Comparison of ENCODE assay signal across 8 cellular contexts in the genomic region with DNA sequence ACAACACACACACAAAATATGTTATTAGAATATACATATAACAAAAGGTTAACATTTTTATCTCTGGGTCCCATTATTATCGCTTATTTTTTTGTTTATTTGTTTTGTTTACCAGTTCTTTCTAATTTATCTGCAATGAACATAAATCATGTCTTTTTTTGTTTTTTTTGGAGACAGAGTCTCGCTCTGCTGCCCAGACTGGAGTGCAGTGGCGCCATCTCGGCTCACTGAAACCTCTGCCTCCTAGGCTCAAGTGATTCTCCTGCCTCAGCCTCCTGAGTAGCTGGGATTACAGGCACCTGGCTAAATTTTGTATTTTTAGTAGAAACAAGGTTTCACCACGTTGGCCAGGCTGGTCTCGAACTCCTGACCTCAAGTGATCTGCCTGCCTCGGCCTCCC. TPM values are rescaled to one million over a fixed set of nuclear protein-coding genes. Genes with fewer than 3 reads are reported as not detected.
DNase-seq lines count a peak whose midpoint lies in the region; ATAC-seq, FAIRE-seq and TF ChIP-seq lines count a peak whose summit lies in the region.
"Not testable (repeated sequence)": the region's sequence is repeated elsewhere in the genome, so short reads cannot be mapped to it uniquely, and the experiment has no call there.

No MANE protein-coding gene starts in this region.

- not testable (repeated sequence) for BruUV-seq in OCI-LY7 (replicated peaks; lab: Mats Ljungman, UMichigan)

- not testable (repeated sequence) for TF ChIP-seq EP300 in A549 (IDR thresholded peaks at IDR 0.05); esophagus muscularis mucosa (IDR thresholded peaks at IDR 0.05)

- not testable (repeated sequence) for DNase-seq in A549 (ENCODE audit: low read depth in 1 of 2, low spot score in 1 of 2); OCI-LY7 (ENCODE audit: low spot score); adrenal gland; esophagus muscularis mucosa (ENCODE audit: extremely low spot score); lower lobe of right lung; smooth muscle cell (lab: John Stamatoyannopoulos, UW; ENCODE audit: unreplicated experiment); upper lobe of right lung
- peak; percentile 25 for DNase-seq in DMS79 treated with DMSO at 0.1 percent for 48 hours (lab: John Stamatoyannopoulos, UW)

- POLR2A ChIA-PET in A549 (lab: Yijun Ruan, JAX); OCI-LY7 (lab: Charles Lee): not testable (repeated sequence)

- TF ChIP-seq POLR2A in A549 (IDR thresholded peaks at IDR 0.05; ENCODE audit: low read length); adrenal gland (IDR thresholded peaks at IDR 0.05); esophagus muscularis mucosa (IDR thresholded peaks at IDR 0.05; ENCODE audit: low read depth): not testable (repeated sequence)

- peak overlapping the region; percentile 69 to 82 for H3K27ac ChIP-seq in A549
- H3K27ac ChIP-seq in OCI-LY7 (ENCODE audit: low read depth, low read length, poor library complexity, severe bottlenecking) = peak overlapping the region; percentile 89
- H3K27ac ChIP-seq in adrenal gland = peak overlapping the region; percentile 32 to 51 (median 46)
- peak overlapping the region in 3 of 4 donors; percentile 28 to 45 (median 42) for H3K27ac ChIP-seq in esophagus muscularis mucosa (replicated peaks in 1 of 4)
- peak overlapping the region; percentile 46 for H3K27ac ChIP-seq in lower lobe of right lung
- peak overlapping the region; percentile 60 for H3K27ac ChIP-seq in smooth muscle cell (ENCODE audit: low read depth)
- H3K27ac ChIP-seq in upper lobe of right lung = peak overlapping the region; percentile 48

- peaks cover 28% of the 10 kb centered on the region for H3K4me1 ChIP-seq in A549
- H3K4me1 ChIP-seq in OCI-LY7 (ENCODE audit: insufficient read depth, low read length, poor library complexity, severe bottlenecking) = peaks cover 90% of the 10 kb centered on the region
- H3K4me1 ChIP-seq in adrenal gland (replicated peaks in 1 of 2) = peaks cover 8 to 24% of the 10 kb centered on the region in 2 donors
- H3K4me1 ChIP-seq in esophagus muscularis mucosa = peaks cover 26 to 50% (median 33%) of the 10 kb centered on the region in 4 donors
- H3K4me1 ChIP-seq in lower lobe of right lung = peaks cover 30% of the 10 kb centered on the region
- not testable (repeated sequence) for H3K4me1 ChIP-seq in smooth muscle cell (ENCODE audit: low read depth)
- H3K4me1 ChIP-seq in upper lobe of right lung = peaks cover 24% of the 10 kb centered on the region

- CTCF ChIA-PET in A549 (lab: Yijun Ruan, JAX); OCI-LY7 (lab: Charles Lee; ENCODE audit: unreplicated experiment): not testable (repeated sequence)

- not testable (repeated sequence) for FAIRE-seq in A549 (lab: Jason Lieb, UNC)

- H3K36me3 ChIP-seq in OCI-LY7 (ENCODE audit: insufficient read depth, low read length) = peaks cover 30% of the 10 kb centered on the region
- H3K36me3 ChIP-seq in adrenal gland (replicated peaks in 1 of 2); esophagus muscularis mucosa; lower lobe of right lung; smooth muscle cell (ENCODE audit: low read depth); upper lobe of right lung: not testable (repeated sequence)

- not testable (repeated sequence) for H3K4me3 ChIP-seq in A549, adrenal gland, esophagus muscularis mucosa, lower lobe of right lung, smooth muscle cell, upper lobe of right lung
- peak overlapping the region; percentile 20 for H3K4me3 ChIP-seq in OCI-LY7 (ENCODE audit: low read depth, low read length, poor library complexity, severe bottlenecking)

- H3K4me2 ChIP-seq in A549 (peak overlapping the region; percentile 76), OCI-LY7 (ENCODE audit: low read length) (peak overlapping the region; percentile 91), smooth muscle cell (peak overlapping the region; percentile 40)

- not testable (repeated sequence) for TF ChIP-seq RAD21 in A549 (conservative IDR thresholded peaks at IDR 0.05 in 1 of 2, IDR thresholded peaks at IDR 0.05 in 1 of 2)

- H3F3A ChIP-seq in smooth muscle cell (ENCODE audit: low read depth) = not testable (repeated sequence)

- not testable (repeated sequence) for H3K27me3 ChIP-seq in adrenal gland; esophagus muscularis mucosa; lower lobe of right lung (ENCODE audit: low read depth); smooth muscle cell (ENCODE audit: low read depth); upper lobe of right lung

- H2AFZ ChIP-seq in OCI-LY7 (ENCODE audit: low read length); smooth muscle cell (ENCODE audit: low read depth): not testable (repeated sequence)

- WGBS in A549 (ENCODE audit: missing lambda C conversion rate) = 77% methylated on average over 7 of the region's 7 CpGs
- 27 to 45% (median 34%) methylated on average over 7 of the region's 7 CpGs for WGBS in adrenal gland, 4 donors
- WGBS in esophagus muscularis mucosa = 60% methylated on average over 7 of the region's 7 CpGs
- WGBS in smooth muscle cell (ENCODE audit: low lambda C conversion rate) = 96% methylated on average over 7 of the region's 7 CpGs

- H3K9ac ChIP-seq in smooth muscle cell (ENCODE audit: low read depth) = not testable (repeated sequence)

- H3K9me2 ChIP-seq in OCI-LY7 (ENCODE audit: insufficient read depth, low read length) = not testable (repeated sequence)

- H3K9me3 ChIP-seq in A549; OCI-LY7 (ENCODE audit: low read length); adrenal gland (replicated peaks in 1 of 3); esophagus muscularis mucosa; lower lobe of right lung; smooth muscle cell (replicated peaks; ENCODE audit: low read depth); upper lobe of right lung: not testable (repeated sequence)

- H4K20me1 ChIP-seq in OCI-LY7 (ENCODE audit: insufficient read depth, low read length) = not testable (repeated sequence)
- H4K20me1 ChIP-seq in smooth muscle cell (ENCODE audit: low read depth) = peaks cover 79% of the 10 kb centered on the region

- ATAC-seq in A549, lower lobe of right lung, upper lobe of right lung: not testable (repeated sequence)

- intact Hi-C loops in OCI-LY7 (cut with micrococcal nuclease; ENCODE audit: unreplicated experiment) = loop anchor here (2.0 kb wide), 1 partner anchor 214 kb away; a partner anchor contains a TSS
- intact Hi-C loops in adrenal gland (cut with DNase I); esophagus muscularis mucosa (cut with DNase I); lower lobe of right lung (cut with DNase I); upper lobe of right lung (cut with DNase I): not testable (repeated sequence)

- not testable (repeated sequence) for TF ChIP-seq CTCF in A549 (IDR thresholded peaks at IDR 0.05); OCI-LY7 (conservative IDR thresholded peaks at IDR 0.05; ENCODE audit: low read length); adrenal gland (IDR thresholded peaks at IDR 0.05); esophagus muscularis mucosa (IDR thresholded peaks at IDR 0.05); lower lobe of right lung (IDR thresholded peaks at IDR 0.05); smooth muscle cell (IDR thresholded peaks at IDR 0.05; ENCODE audit: borderline replicate concordance, insufficient read depth, poor library complexity, severe bottlenecking); upper lobe of right lung (IDR thresholded peaks at IDR 0.05)

- H3K79me2 ChIP-seq in OCI-LY7 (ENCODE audit: insufficient read depth, low read depth, low read length) (peaks cover 100% of the 10 kb centered on the region), smooth muscle cell (ENCODE audit: low read depth) (peaks cover 98% of the 10 kb centered on the region)

RNA-seq across cellular contexts. Expression of a gene that starts 16.3 kb away (rescaled TPM):
- polyA plus RNA-seq in A549 (2011; rRNA removed) (33.7 and 36.1 TPM in 2 replicates), A549 (2017; fragmentation: RNase III; extraction: RNeasy Plus Mini Kit Qiagen cat#74134 plus additional on column Dnase treatment) (24.4 to 28.6 TPM (median 25.4 TPM) in 3 replicates), adrenal gland (10 to 100 TPM; 18.2 to 62.8 (median 30.7) TPM), smooth muscle cell (7.5 and 9.0 TPM in 2 replicates)
- polyA plus RNA-seq in A549 (2012; cell fraction: cytosol; rRNA removed) = 12.4 and 18.4 TPM in 2 replicates
- 8.3 and 11.9 TPM in 2 replicates for polyA plus RNA-seq in A549 (2012; cell fraction: nucleus; rRNA removed)
- 42.0 and 45.2 TPM in 2 replicates for polyA minus RNA-seq in A549 (2011; rRNA and poly(A)+ RNA removed)
- total RNA-seq in OCI-LY7 (2014; rRNA removed; shearing (Covaris generic)) = 25.6 and 27.1 TPM in 2 replicates
- total RNA-seq in OCI-LY7 (2022) (77.6 and 82.7 TPM in 2 replicates), adrenal gland (10 to 100 TPM; 59.5 to 84.1 (median 71.7) TPM), esophagus muscularis mucosa (100 to 1,000 TPM in 3 of 4 donors, 10 to 100 TPM in 1; 88.8 to 109 (median 104) TPM), lower lobe of right lung (90.3 TPM), smooth muscle cell (23.9 and 24.5 TPM in 2 replicates), upper lobe of right lung (101 TPM)

Comparison
In these comparisons a context has a peak if more than half of its experiments do, and no peak if none do; other contexts are left out.
1. H3K4me2 ChIP-seq: peak in every context shown above with its lines; median percentile 91 in OCI-LY7; 76 in A549; 40 in smooth muscle cell.